11 cellular contexts compared by ENCODE assay signal in the genomic region with DNA sequence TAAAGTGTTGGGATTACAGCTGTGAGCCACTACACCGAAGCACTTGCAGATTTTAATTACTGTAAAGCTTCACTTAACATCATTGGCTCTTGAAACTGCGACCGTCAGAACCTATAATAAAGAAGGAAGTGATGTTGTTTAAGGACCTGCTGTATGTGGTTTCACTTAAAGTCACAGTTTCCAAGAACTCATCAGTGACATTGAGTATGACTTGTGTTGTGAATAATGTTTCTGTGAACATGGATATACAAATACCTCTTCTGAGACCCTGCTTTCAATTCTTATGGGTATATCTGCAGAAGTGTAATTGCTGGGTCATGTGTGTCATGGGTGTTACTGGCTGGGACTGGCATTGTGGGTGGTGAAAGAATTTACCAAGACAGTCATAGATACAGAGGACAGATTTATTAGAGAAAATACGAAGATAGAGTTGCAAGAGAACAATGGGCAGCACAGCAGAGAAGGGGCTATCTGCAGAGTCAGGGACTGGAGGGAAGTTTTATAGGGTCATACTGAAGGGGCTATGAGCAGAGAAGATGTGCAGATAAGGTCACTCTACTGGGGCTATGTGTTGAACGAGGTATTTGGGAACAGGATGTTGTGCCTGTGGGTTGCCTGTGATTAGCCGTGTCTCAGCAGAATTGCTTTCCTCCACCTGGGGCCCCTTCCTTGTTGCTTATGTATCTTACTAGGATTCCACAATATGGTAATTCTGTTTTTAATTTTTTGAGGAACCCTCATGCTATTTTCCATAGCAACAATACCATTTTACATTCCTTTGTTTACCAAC.
DNase-seq lines count a peak whose midpoint lies in the region; ATAC-seq, FAIRE-seq and TF ChIP-seq lines count a peak whose summit lies in the region.
"Had no signal": no experiment of that assay in that cellular context is flagged by ENCODE, and none has a peak within 500 bp of the region (broad histone marks: within the 10 kb centered on the region; RNA-seq: fewer than 3 reads in every experiment).

No MANE protein-coding gene starts in this region.

- peak; percentile 47 for ATAC-seq in HG03066 (IDR thresholded peaks at IDR 0.05; ENCODE audit: low read depth, unreplicated experiment)

- H3K4me1 Mint-ChIP-seq in T-helper 1 cell treated with Interleukin-12 subunit alpha and Interleukin-12 subunit beta and Interleukin-4 antibody, amounts not matched to agents 30 μg/mL and 1 μg/mL, for 36 hours (ENCODE audit: low read depth), result peaks cover 37% of the 10 kb centered on the region

- no peak overlapping the region for H3K4me3 ChIP-seq in WERI-Rb-1 (ENCODE audit: low read depth, low read length)

- no peak for TF ChIP-seq CTCF in WERI-Rb-1 (IDR thresholded peaks at IDR 0.05; ENCODE audit: low read depth, low read length)

- no peaks in the 10 kb centered on the region for H3K27me3 Mint-ChIP-seq in T-helper 1 cell treated with Interleukin-12 subunit alpha and Interleukin-12 subunit beta and Interleukin-4 antibody, amounts not matched to agents 30 μg/mL and 1 μg/mL, for 36 hours (ENCODE audit: low read depth)

- no peaks in the 10 kb centered on the region for H3K9me3 Mint-ChIP-seq in T-helper 1 cell treated with Interleukin-12 subunit alpha and Interleukin-12 subunit beta and Interleukin-4 antibody, amounts not matched to agents 30 μg/mL and 1 μg/mL, for 36 hours
- H3K9me3 Mint-ChIP-seq: brain had no signal

- peak overlapping the region; percentile 97 for H3K27ac Mint-ChIP-seq in T-helper 1 cell treated with Interleukin-12 subunit alpha and Interleukin-12 subunit beta and Interleukin-4 antibody, amounts not matched to agents 30 μg/mL and 1 μg/mL, for 36 hours
- H3K27ac Mint-ChIP-seq: brain had no signal

- H3K27me3 ChIP-seq in WERI-Rb-1 (ENCODE audit: insufficient read depth, low read depth, severe bottlenecking), result no peaks in the 10 kb centered on the region

- no peak overlapping the region for H3K27ac ChIP-seq in WERI-Rb-1

- peaks cover 3% of the 10 kb centered on the region for H3K36me3 ChIP-seq in WERI-Rb-1

- peaks cover 18% of the 10 kb centered on the region for H3K36me3 Mint-ChIP-seq in T-helper 1 cell treated with Interleukin-12 subunit alpha and Interleukin-12 subunit beta and Interleukin-4 antibody, amounts not matched to agents 30 μg/mL and 1 μg/mL, for 36 hours (ENCODE audit: low read depth)

- H3K9me3 ChIP-seq in WERI-Rb-1 (ENCODE audit: severe bottlenecking), result no peaks in the 10 kb centered on the region

- peak overlapping the region; percentile 71 for H3K4me3 Mint-ChIP-seq in T-helper 1 cell treated with Interleukin-12 subunit alpha and Interleukin-12 subunit beta and Interleukin-4 antibody, amounts not matched to agents 30 μg/mL and 1 μg/mL, for 36 hours

- peak; percentile 22 for DNase-seq in stimulated activated CD4-positive, alpha-beta T cell treated with anti-CD3 and anti-CD28 coated beads, Interleukin-4, amount 100 ng/mL, for 24 hours
- no peak for DNase-seq in stimulated activated CD4-positive, alpha-beta T cell treated with anti-CD3 and anti-CD28 coated beads, Interleukin-2, amount 100 ng/mL, for 48 hours
- DNase-seq in DMS153 treated with DMSO at 0.1 percent for 48 hours (lab: John Stamatoyannopoulos, UW; ENCODE audit: unreplicated experiment) (no peak), HTR-8/SVneo (ENCODE audit: insufficient read length, low spot score) (no peak), hippocampal formation (lab: John Stamatoyannopoulos, UW) (no peak), WERI-Rb-1 (no peak)
- DNase-seq: midbrain, NCI-H2081 had no signal

- FAIRE-seq in HTR-8/SVneo (lab: Jason Lieb, UNC), result no peak
